ENCODE assay signal across 33 cellular contexts in genomic region chr18:48473816-48474215, GRCh38.
"Had no signal": no experiment of that assay in that cellular context is flagged by ENCODE, and none has a peak within 500 bp of the region (broad histone marks: within the 10 kb centered on the region; RNA-seq: fewer than 3 reads in every experiment).

No MANE protein-coding gene starts in this region.

- H3K9me3 ChIP-seq: adrenal gland, body of pancreas, breast epithelium had no signal

- H3K36me3 Mint-ChIP-seq: activated CD4-positive, alpha-beta memory T cell treated with anti-CD3 and anti-CD28 coated beads for 36 hours; activated naive CD8-positive, alpha-beta T cell treated with anti-CD3 and anti-CD28 coated beads for 36 hours had no signal

- H3K36me3 ChIP-seq: adrenal gland, brain microvascular endothelial cell, breast epithelium had no signal

- H3K4me3 ChIP-seq: adrenal gland, body of pancreas, breast epithelium had no signal

- H3K4me1 Mint-ChIP-seq: activated B cell treated with CpG ODN at 0.5 μM for 24 hours; activated naive CD8-positive, alpha-beta T cell treated with anti-CD3 and anti-CD28 coated beads for 36 hours; activated T-helper 17 cell treated with anti-CD3 and anti-CD28 coated beads, Interleukin-2, amount 50 U/mL, for 72 hours had no signal

- ATAC-seq: activated CD8-positive, alpha-beta T cell treated with anti-CD3 and anti-CD28 coated beads for 36 hours; activated naive CD4-positive, alpha-beta T cell treated with anti-CD3 and anti-CD28 coated beads, Interleukin-2, amount 50 U/mL, for 72 hours; activated T-cell treated with anti-CD3 and anti-CD28 coated beads, Interleukin-2, amount 50 U/mL, for 4 hours; activated T-cell treated with anti-CD3 and anti-CD28 coated beads, Interleukin-2, amount 50 U/mL, for 72 hours; activated T-helper 17 cell treated with anti-CD3 and anti-CD28 coated beads, Interleukin-2, amount 50 U/mL, for 72 hours; body of pancreas had no signal

- H3K27me3 ChIP-seq: adrenal gland, body of pancreas, brain microvascular endothelial cell, breast epithelium had no signal

- H3K4me3 Mint-ChIP-seq: activated B cell treated with CpG ODN at 0.5 μM for 24 hours; activated CD4-positive, alpha-beta memory T cell treated with anti-CD3 and anti-CD28 coated beads for 36 hours; activated CD4-positive, alpha-beta T cell treated with anti-CD3 and anti-CD28 coated beads, Interleukin-2, amount 10 ng/mL, durations not matched to agents 24 days and 14 days; activated CD8-positive, alpha-beta T cell treated with anti-CD3 and anti-CD28 coated beads for 36 hours; activated naive CD4-positive, alpha-beta T cell treated with anti-CD3 and anti-CD28 coated beads for 36 hours; activated naive CD8-positive, alpha-beta T cell treated with anti-CD3 and anti-CD28 coated beads for 36 hours; activated T-cell treated with anti-CD3 and anti-CD28 coated beads, Interleukin-2, amount 50 U/mL, for 4 hours; activated T-cell treated with anti-CD3 and anti-CD28 coated beads, Interleukin-2, amount 50 U/mL, for 72 hours; activated T-helper 1 cell treated with anti-CD3 and anti-CD28 coated beads, Interleukin-12 subunit alpha, Interleukin-12 subunit beta, Interleukin-2, Interleukin-4 antibody, amounts not matched to agents 30 ng/mL and 10 ng/mL and 1 ng/mL, durations not matched to agents 14 hours and 24 hours and 36 hours; activated T-helper 17 cell treated with anti-CD3 and anti-CD28 coated beads, Interleukin-2, amount 50 U/mL, for 72 hours; T-helper 1 cell treated with Interleukin-12 subunit alpha and Interleukin-12 subunit beta and Interleukin-4 antibody, amounts not matched to agents 30 μg/mL and 1 μg/mL, for 36 hours; T-helper 2 cell treated with Interferon-gamma antibody and Interleukin-4, amounts not matched to agents 5 μg/mL and 100 μg/mL, for 36 hours had no signal

- DNase-seq: activated B cell treated with CpG ODN at 0.5 μM for 24 hours; activated CD4-positive, alpha-beta memory T cell treated with anti-CD3 and anti-CD28 coated beads for 36 hours; activated CD4-positive, alpha-beta T cell treated with anti-CD3 and anti-CD28 coated beads for 4 hours; activated CD4-positive, alpha-beta T cell treated with anti-CD3 and anti-CD28 coated beads, Interleukin-2, amount 10 ng/mL, durations not matched to agents 24 days and 14 days; activated CD4-positive, alpha-beta T cell treated with anti-CD3 and anti-CD28 coated beads, Interleukin-2, amount 50 U/mL, for 1 hour; activated CD4-positive, alpha-beta T cell treated with anti-CD3 and anti-CD28 coated beads, Interleukin-2, amount 50 U/mL, for 4 hours; activated CD4-positive, CD25-positive, alpha-beta regulatory T cell treated with anti-CD3 and anti-CD28 coated beads, Interleukin-2, amount 50 U/mL, for 72 hours; activated CD8-positive, alpha-beta memory T cell treated with anti-CD3 and anti-CD28 coated beads, Interleukin-2, amount 50 U/mL, for 4 hours; activated CD8-positive, alpha-beta T cell treated with anti-CD3 and anti-CD28 coated beads for 36 hours; activated effector memory CD4-positive, alpha-beta T cell treated with anti-CD3 and anti-CD28 coated beads, Interleukin-2, amount 50 U/mL, for 16 hours; activated gamma-delta T cell treated with Interleukin-2 at 50 U/mL for 16 hours; activated naive CD4-positive, alpha-beta T cell; activated naive CD4-positive, alpha-beta T cell treated with anti-CD3 and anti-CD28 coated beads for 36 hours; activated naive CD4-positive, alpha-beta T cell treated with anti-CD3 and anti-CD28 coated beads, Interleukin-2, amount 50 U/mL, for 16 hours; activated naive CD8-positive, alpha-beta T cell treated with anti-CD3 and anti-CD28 coated beads for 36 hours; activated T-cell treated with anti-CD3 and anti-CD28 coated beads, Interleukin-2, amount 50 U/mL, for 4 hours; activated T-cell treated with anti-CD3 and anti-CD28 coated beads, Interleukin-2, amount 50 U/mL, for 72 hours; adrenal gland; amniotic stem cell; aorta; body of pancreas; brain microvascular endothelial cell; central memory CD4-positive, alpha-beta T cell; T-helper 1 cell; T-helper 2 cell; T-helper 9 cell had no signal

- H3K27ac ChIP-seq: adrenal gland, body of pancreas, brain microvascular endothelial cell, breast epithelium, VCaP had no signal

- H3K9me3 Mint-ChIP-seq: activated CD4-positive, alpha-beta T cell treated with anti-CD3 and anti-CD28 coated beads, Interleukin-2, amount 10 ng/mL, durations not matched to agents 24 days and 14 days; activated CD8-positive, alpha-beta T cell treated with anti-CD3 and anti-CD28 coated beads for 36 hours; activated naive CD8-positive, alpha-beta T cell treated with anti-CD3 and anti-CD28 coated beads for 36 hours; activated T-helper 1 cell treated with anti-CD3 and anti-CD28 coated beads, Interleukin-12 subunit alpha, Interleukin-12 subunit beta, Interleukin-2, Interleukin-4 antibody, amounts not matched to agents 30 ng/mL and 10 ng/mL and 1 ng/mL, durations not matched to agents 14 hours and 24 hours and 36 hours; T-helper 2 cell treated with Interferon-gamma antibody and Interleukin-4, amounts not matched to agents 5 μg/mL and 100 μg/mL, for 36 hours had no signal

- H3K27ac Mint-ChIP-seq: activated B cell treated with CpG ODN at 0.5 μM for 24 hours; activated CD4-positive, alpha-beta memory T cell treated with anti-CD3 and anti-CD28 coated beads for 36 hours; activated CD4-positive, alpha-beta T cell treated with anti-CD3 and anti-CD28 coated beads, Interleukin-2, amount 10 ng/mL, durations not matched to agents 24 days and 14 days; activated CD8-positive, alpha-beta T cell treated with anti-CD3 and anti-CD28 coated beads for 36 hours; activated naive CD4-positive, alpha-beta T cell treated with anti-CD3 and anti-CD28 coated beads for 36 hours; activated naive CD4-positive, alpha-beta T cell treated with anti-CD3 and anti-CD28 coated beads, Interleukin-2, amount 50 U/mL, for 72 hours; activated naive CD8-positive, alpha-beta T cell treated with anti-CD3 and anti-CD28 coated beads for 36 hours; activated T-cell treated with anti-CD3 and anti-CD28 coated beads, Interleukin-2, amount 50 U/mL, for 72 hours; activated T-helper 1 cell treated with anti-CD3 and anti-CD28 coated beads, Interleukin-12 subunit alpha, Interleukin-12 subunit beta, Interleukin-2, Interleukin-4 antibody, amounts not matched to agents 30 ng/mL and 10 ng/mL and 1 ng/mL, durations not matched to agents 14 hours and 24 hours and 36 hours; activated T-helper 17 cell treated with anti-CD3 and anti-CD28 coated beads, Interleukin-2, amount 50 U/mL, for 72 hours; T-helper 1 cell treated with Interleukin-12 subunit alpha and Interleukin-12 subunit beta and Interleukin-4 antibody, amounts not matched to agents 30 μg/mL and 1 μg/mL, for 36 hours; T-helper 2 cell treated with Interferon-gamma antibody and Interleukin-4, amounts not matched to agents 5 μg/mL and 100 μg/mL, for 36 hours had no signal
